ENCODE assay signal across 27 cellular contexts in the genomic region with DNA sequence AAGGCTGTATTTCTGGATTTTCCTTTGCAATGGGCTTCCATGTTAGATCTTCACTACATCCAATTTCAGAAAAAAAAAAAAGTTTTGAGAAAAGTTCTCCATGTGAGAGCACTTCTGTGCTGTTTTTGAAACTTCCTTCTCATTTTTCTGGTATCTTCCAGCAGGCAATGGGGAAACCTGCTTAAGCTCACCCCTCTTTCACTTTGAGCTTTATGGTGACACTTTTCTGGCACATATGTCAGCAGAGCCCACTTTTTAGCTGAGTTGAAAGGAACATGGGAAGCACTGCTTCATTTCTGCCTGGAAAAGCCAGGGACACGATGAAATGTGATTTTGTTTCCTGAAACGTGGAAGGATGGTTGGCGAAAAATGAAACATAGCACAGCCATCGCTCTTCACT.
"Had no signal": no experiment of that assay in that cellular context is flagged by ENCODE, and none has a peak within 500 bp of the region (broad histone marks: within the 10 kb centered on the region; RNA-seq: fewer than 3 reads in every experiment).

No MANE protein-coding gene starts in this region.

- H3K4me1 Mint-ChIP-seq: naive B cell had no signal

- H3K9me3 ChIP-seq: left ventricle myocardium inferior, ovary, right atrium auricular region, right lobe of liver, suprapubic skin, thoracic aorta, tibial artery, uterus had no signal

- H3K4me2 ChIP-seq: neural progenitor cell, smooth muscle cell had no signal

- H3K4me3 Mint-ChIP-seq: immature natural killer cell; mesothelial cell of epicardium; naive B cell; natural killer cell; nephron progenitor cell; neural progenitor cell; stimulated activated naive CD8-positive, alpha-beta T cell treated with anti-CD3 and anti-CD28 coated beads, Interleukin-15, Interleukin-2, amounts not matched to agents 100 ng/mL and 50 ng/mL, for 24 hours had no signal

- H3K27ac ChIP-seq: left ventricle myocardium inferior, neural progenitor cell, ovary, right atrium auricular region, suprapubic skin, thoracic aorta, tibial artery, uterus had no signal

- H3K27me3 ChIP-seq: neural progenitor cell, ovary, right atrium auricular region, right lobe of liver, suprapubic skin, tibial artery, uterus had no signal

- H3K4me3 ChIP-seq: left ventricle myocardium inferior, lung, neural progenitor cell, ovary, right atrium auricular region, right lobe of liver, smooth muscle cell, suprapubic skin, thoracic aorta, tibial artery, uterus had no signal

- H2AFZ ChIP-seq: neural progenitor cell had no signal

- H3K4me1 ChIP-seq: neural progenitor cell, right atrium auricular region, right lobe of liver, suprapubic skin, uterus had no signal

- H3K36me3 Mint-ChIP-seq: immature natural killer cell, mesothelial cell of epicardium, naive B cell, natural killer cell, neural progenitor cell had no signal

- H3K36me3 ChIP-seq: left ventricle myocardium inferior, neural progenitor cell, ovary, right atrium auricular region, right lobe of liver, suprapubic skin, thoracic aorta, tibial artery, uterus had no signal

- H3K27ac Mint-ChIP-seq: immature natural killer cell; mesothelial cell of epicardium; naive B cell; natural killer cell; nephron progenitor cell; neural progenitor cell; progenitor cell of endocrine pancreas; stimulated activated naive CD8-positive, alpha-beta T cell treated with anti-CD3 and anti-CD28 coated beads, Interleukin-15, Interleukin-2, amounts not matched to agents 100 ng/mL and 50 ng/mL, for 24 hours had no signal

- H3K9ac ChIP-seq: neural progenitor cell had no signal

- DNase-seq: hypothalamus; immature natural killer cell; kidney; left ventricle myocardium inferior; mesendoderm; naive B cell; natural killer cell; nephron progenitor cell; ovary; right lobe of liver; stimulated activated CD4-positive, alpha-beta T cell treated with anti-CD3 and anti-CD28 coated beads, Interleukin-12 subunit alpha, Interleukin-12 subunit beta, amount 100 ng/mL, for 4 hours; stimulated activated CD4-positive, alpha-beta T cell treated with anti-CD3 and anti-CD28 coated beads, Interleukin-15, amount 100 ng/mL, for 24 hours; stimulated activated CD4-positive, alpha-beta T cell treated with anti-CD3 and anti-CD28 coated beads, Interleukin-2, amount 100 ng/mL, for 24 hours; stimulated activated CD4-positive, alpha-beta T cell treated with anti-CD3 and anti-CD28 coated beads, Interleukin-4, amount 100 ng/mL, for 1 hour; stimulated activated naive CD4-positive, alpha-beta T cell; tibial artery; trophoblast cell; uterus had no signal

- H3K9me3 Mint-ChIP-seq: immature natural killer cell; mesothelial cell of epicardium; naive B cell; natural killer cell; nephron progenitor cell; stimulated activated naive CD8-positive, alpha-beta T cell treated with anti-CD3 and anti-CD28 coated beads, Interleukin-15, Interleukin-2, amounts not matched to agents 100 ng/mL and 50 ng/mL, for 24 hours had no signal

- H3K27me3 Mint-ChIP-seq: naive B cell, progenitor cell of endocrine pancreas had no signal

- ATAC-seq: natural killer cell had no signal
